Comparison of ENCODE assay signal across 1 cellular context in the genomic region with DNA sequence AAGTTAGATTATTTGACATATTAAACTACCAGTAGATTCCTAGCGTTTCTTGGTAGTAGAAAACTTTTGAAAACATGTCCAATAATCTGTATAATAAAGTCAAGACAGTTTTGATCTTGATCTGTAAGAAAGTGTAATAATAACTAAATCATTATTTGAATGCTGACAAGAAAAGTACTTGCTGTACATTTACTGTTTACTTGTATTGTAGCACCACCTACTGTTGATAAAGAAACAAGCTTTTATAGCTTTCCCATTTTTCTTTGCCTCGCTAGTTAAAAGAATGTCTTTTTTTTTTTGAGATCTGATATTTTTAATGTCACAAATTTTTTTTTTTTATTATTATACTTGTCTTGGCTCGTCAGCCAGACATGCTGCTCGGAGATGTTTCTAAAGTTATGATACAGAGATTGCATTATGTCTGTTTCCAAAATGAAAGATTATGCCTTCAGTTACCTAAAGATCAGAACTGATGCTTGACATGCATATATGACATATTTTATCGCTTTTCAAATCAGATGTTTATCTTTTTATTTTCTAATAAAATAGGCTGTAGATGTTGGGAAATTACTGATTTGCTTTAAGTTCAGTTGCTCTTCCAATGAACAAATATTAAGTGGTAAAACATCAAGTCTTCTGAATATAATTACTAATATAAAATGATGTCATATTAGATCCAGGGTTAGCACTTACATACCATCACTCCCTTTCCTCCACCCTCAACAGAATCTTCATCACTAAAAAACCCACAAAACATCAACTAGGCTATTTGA.
A peak's percentile ranks its signal among the peaks of the same experiment; 100 is the strongest.
TF ChIP-seq lines count a peak whose summit lies in the region.

No MANE protein-coding gene starts in this region.

TF ChIP-seq in HEK293, 187 proteins besides CTCF, POLR2A, EP300 and RAD21 (continued from another document):
- TF ChIP-seq ZNF645 (tag by site-specific recombination; IDR thresholded peaks at IDR 0.05): no peak
- no peak for TF ChIP-seq KLF7 (tag by site-specific recombination; IDR thresholded peaks at IDR 0.05; ENCODE audit: borderline replicate concordance)
- TF ChIP-seq GFI1B (tag by site-specific recombination; IDR thresholded peaks at IDR 0.05): no peak
- no peak for TF ChIP-seq ZXDB (tag by site-specific recombination; IDR thresholded peaks at IDR 0.05)
- peak; percentile 86 for TF ChIP-seq ZNF654 (tag by site-specific recombination; IDR thresholded peaks at IDR 0.05; ENCODE audit: low read depth)
- TF ChIP-seq ZFP69B (tag by site-specific recombination; IDR thresholded peaks at IDR 0.05): no peak
- TF ChIP-seq ZNF707 (tag by site-specific recombination; IDR thresholded peaks at IDR 0.05): no peak
- no peak for TF ChIP-seq ZNF664 (tag by site-specific recombination; IDR thresholded peaks at IDR 0.05)
- TF ChIP-seq ZNF350 (tag by site-specific recombination; IDR thresholded peaks at IDR 0.05): no peak
- TF ChIP-seq YY1 (tag by site-specific recombination; IDR thresholded peaks at IDR 0.05): no peak
- TF ChIP-seq ZNF362 (tag by site-specific recombination; IDR thresholded peaks at IDR 0.05): 0 out of 2 replicates have a peak, but pooled peaks have one; percentile 22
- TF ChIP-seq ZNF354C (tag by site-specific recombination; IDR thresholded peaks at IDR 0.05; ENCODE audit: borderline replicate concordance, low read depth): no peak
- TF ChIP-seq, protein P1, sequence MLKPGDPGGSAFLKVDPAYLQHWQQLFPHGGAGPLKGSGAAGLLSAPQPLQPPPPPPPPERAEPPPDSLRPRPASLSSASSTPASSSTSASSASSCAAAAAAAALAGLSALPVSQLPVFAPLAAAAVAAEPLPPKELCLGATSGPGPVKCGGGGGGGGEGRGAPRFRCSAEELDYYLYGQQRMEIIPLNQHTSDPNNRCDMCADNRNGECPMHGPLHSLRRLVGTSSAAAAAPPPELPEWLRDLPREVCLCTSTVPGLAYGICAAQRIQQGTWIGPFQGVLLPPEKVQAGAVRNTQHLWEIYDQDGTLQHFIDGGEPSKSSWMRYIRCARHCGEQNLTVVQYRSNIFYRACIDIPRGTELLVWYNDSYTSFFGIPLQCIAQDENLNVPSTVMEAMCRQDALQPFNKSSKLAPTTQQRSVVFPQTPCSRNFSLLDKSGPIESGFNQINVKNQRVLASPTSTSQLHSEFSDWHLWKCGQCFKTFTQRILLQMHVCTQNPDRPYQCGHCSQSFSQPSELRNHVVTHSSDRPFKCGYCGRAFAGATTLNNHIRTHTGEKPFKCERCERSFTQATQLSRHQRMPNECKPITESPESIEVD (tag by site-specific recombination; IDR thresholded peaks at IDR 0.05): no peak
- no peak for TF ChIP-seq ZBTB20 (tag by site-specific recombination; IDR thresholded peaks at IDR 0.05)
- TF ChIP-seq ZNF585B (tag by site-specific recombination; IDR thresholded peaks at IDR 0.05): no peak
- no peak for TF ChIP-seq ZFP41 (tag by site-specific recombination; IDR thresholded peaks at IDR 0.05; ENCODE audit: borderline replicate concordance)
- TF ChIP-seq ZNF701 (tag by site-specific recombination; IDR thresholded peaks at IDR 0.05): no peak
- no peak for TF ChIP-seq GLIS2 (tag by site-specific recombination; IDR thresholded peaks at IDR 0.05)
- TF ChIP-seq ZBTB8A (tag by site-specific recombination; IDR thresholded peaks at IDR 0.05): no peak
